In the genomic region with DNA sequence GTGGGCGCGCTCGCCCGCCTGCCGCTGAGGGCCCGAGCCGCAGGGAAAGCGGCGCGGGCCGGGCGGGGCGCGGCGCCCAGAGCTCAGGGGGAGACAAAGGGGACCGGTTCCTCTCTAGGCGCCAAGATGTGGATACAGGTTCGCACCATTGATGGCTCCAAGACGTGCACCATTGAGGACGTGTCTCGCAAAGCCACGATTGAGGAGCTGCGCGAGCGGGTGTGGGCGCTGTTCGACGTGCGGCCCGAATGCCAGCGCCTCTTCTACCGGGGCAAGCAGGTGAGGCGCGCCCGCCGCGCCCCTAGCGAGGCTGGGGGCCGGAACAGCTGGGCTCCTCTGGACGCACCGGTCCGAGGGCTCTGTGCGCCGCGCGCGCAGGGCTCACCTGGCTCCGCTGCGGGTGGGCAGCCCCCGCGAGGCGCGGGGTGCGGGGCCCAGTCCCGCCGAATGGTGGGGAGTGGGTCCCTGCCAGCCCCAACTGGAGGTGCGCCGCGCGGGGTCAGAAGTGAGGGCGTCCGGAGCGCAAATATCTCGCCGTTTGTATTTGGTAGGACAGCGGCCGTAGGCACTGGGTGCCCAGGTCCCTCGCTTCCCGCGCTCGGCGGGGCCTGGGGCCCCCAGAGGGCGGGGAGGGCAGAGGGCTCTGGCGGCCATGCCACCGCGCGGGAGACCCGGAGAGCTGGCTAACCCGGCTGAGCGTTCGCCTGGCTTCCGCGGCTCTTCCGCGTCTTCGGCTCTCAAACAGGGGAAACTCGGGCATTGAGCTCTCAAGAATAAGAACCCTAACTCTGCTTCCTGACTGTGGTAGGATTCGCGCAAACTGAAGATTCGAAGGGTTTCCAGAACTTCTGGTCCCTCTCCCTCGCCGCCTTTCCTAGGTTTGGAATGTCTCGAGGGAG, we compare ENCODE assay signal across 8 cellular contexts. TPM values are rescaled to one million over a fixed set of nuclear protein-coding genes. Genes with fewer than 3 reads are reported as not detected.
A peak's percentile ranks its signal among the peaks of the same experiment; 100 is the strongest.
DNase-seq lines count a peak whose midpoint lies in the region; ATAC-seq and TF ChIP-seq lines count a peak whose summit lies in the region.

No MANE protein-coding gene starts in this region.

- peak overlapping the region; percentile 69 for H2AFZ ChIP-seq in ACC112 (ENCODE audit: low read length, unreplicated experiment)

- H3K27me3 Mint-ChIP-seq in activated naive CD8-positive, alpha-beta T cell treated with anti-CD3 and anti-CD28 coated beads, Interleukin-2, amount 10 ng/mL, durations not matched to agents 7 days and 5 days, result peaks cover 11% of the 10 kb centered on the region

- WGBS in right cardiac atrium, result under 1% methylated on average over 93 of the region's 93 CpGs

- DNase-seq in RWPE1 (ENCODE audit: low spot score) (no peak), right cardiac atrium (peak in 2 of 3 donors; percentile 54 to 76), retina (peak; percentile 76), SHP77 treated with DMSO at 0.1 percent for 48 hours (lab: John Stamatoyannopoulos, UW) (no peak)
- DNase-seq in activated naive CD8-positive, alpha-beta T cell treated with anti-CD3 and anti-CD28 coated beads, Interleukin-2, amount 10 ng/mL, durations not matched to agents 7 days and 5 days, result peak; percentile 56

- H3K9me3 ChIP-seq in right cardiac atrium (ENCODE audit: control insufficient read depth, low read length), result no peaks in the 10 kb centered on the region

- ATAC-seq in GM18873 (IDR thresholded peaks at IDR 0.05; ENCODE audit: low FRiP score, unreplicated experiment) (peak; percentile 0), HG03103 (IDR thresholded peaks at IDR 0.05; ENCODE audit: low read depth, unreplicated experiment) (peak; percentile 3), right cardiac atrium (peak; percentile 8 to 23)
- ATAC-seq in activated naive CD8-positive, alpha-beta T cell treated with anti-CD3 and anti-CD28 coated beads, Interleukin-2, amount 10 ng/mL, durations not matched to agents 7 days and 5 days (ENCODE audit: low read depth), result peak; percentile 23

- intact Hi-C loops in right cardiac atrium (cut with DNase I), result no loop called here

- peak overlapping the region; percentile 86 for H3K4me3 Mint-ChIP-seq in activated naive CD8-positive, alpha-beta T cell treated with anti-CD3 and anti-CD28 coated beads, Interleukin-2, amount 10 ng/mL, durations not matched to agents 7 days and 5 days

- H3K27ac Mint-ChIP-seq in activated naive CD8-positive, alpha-beta T cell treated with anti-CD3 and anti-CD28 coated beads, Interleukin-2, amount 10 ng/mL, durations not matched to agents 7 days and 5 days, result peak overlapping the region; percentile 79

- H3K36me3 Mint-ChIP-seq in activated naive CD8-positive, alpha-beta T cell treated with anti-CD3 and anti-CD28 coated beads, Interleukin-2, amount 10 ng/mL, durations not matched to agents 7 days and 5 days, result peaks cover 21% of the 10 kb centered on the region

- no peaks in the 10 kb centered on the region for H3K36me3 ChIP-seq in ACC112 (ENCODE audit: insufficient read depth, low read length)

- H3K4me1 ChIP-seq in ACC112 (ENCODE audit: control insufficient read depth, insufficient read depth, low read length, unreplicated experiment) (peaks cover 32% of the 10 kb centered on the region), right cardiac atrium (ENCODE audit: control insufficient read depth, insufficient read depth, low read length) (peaks cover 3% of the 10 kb centered on the region)

- H3K27me3 ChIP-seq in ACC112 (ENCODE audit: insufficient read depth, low read length) (no peaks in the 10 kb centered on the region), right cardiac atrium (ENCODE audit: control insufficient read depth, insufficient read depth) (no peaks in the 10 kb centered on the region)

- POLR2A ChIA-PET in RWPE1 (lab: Yijun Ruan, JAX; ENCODE audit: low non-redundant PET), result no interaction called here
- POLR2A ChIA-PET in activated naive CD8-positive, alpha-beta T cell treated with anti-CD3 and anti-CD28 coated beads, Interleukin-2, amount 10 ng/mL, durations not matched to agents 7 days and 5 days (lab: Charles Lee), result interaction anchor here (0.8 to 4.2 kb wide), 20 partner anchors 10 to 785 kb away, joined by 3 to 47 read pairs (median 8); partner anchors contain the start of genes ERMP1, KDM4C, RANBP6 and RIC1

- peaks cover 55% of the 10 kb centered on the region for H3K79me2 ChIP-seq in ACC112 (ENCODE audit: control insufficient read depth, insufficient read depth, low read length, unreplicated experiment)

- H3K27ac ChIP-seq in ACC112 (ENCODE audit: low read depth, low read length), result peak overlapping the region; percentile 45
- peak overlapping the region; percentile 87 for H3K27ac ChIP-seq in RWPE1
- peak overlapping the region; percentile 44 for H3K27ac ChIP-seq in right cardiac atrium (ENCODE audit: low read length)

- H3K4me1 Mint-ChIP-seq in activated naive CD8-positive, alpha-beta T cell treated with anti-CD3 and anti-CD28 coated beads, Interleukin-2, amount 10 ng/mL, durations not matched to agents 7 days and 5 days, result peaks cover 30% of the 10 kb centered on the region

- CTCF ChIA-PET in RWPE1 (lab: Yijun Ruan, JAX), result interaction anchor here (0.6 kb wide), 1 partner anchor 50 kb away, joined by 3 read pairs; no protein-coding TSS in a partner anchor

- no peak for TF ChIP-seq CTCF in RWPE1 (conservative IDR thresholded peaks at IDR 0.05; ENCODE audit: low read depth)

- peak overlapping the region; percentile 97 for H3K4me3 ChIP-seq in ACC112 (ENCODE audit: low read depth, low read length)
- H3K4me3 ChIP-seq in right cardiac atrium (ENCODE audit: low read length), result peak overlapping the region; percentile 84

- H3K9me3 Mint-ChIP-seq in activated naive CD8-positive, alpha-beta T cell treated with anti-CD3 and anti-CD28 coated beads, Interleukin-2, amount 10 ng/mL, durations not matched to agents 7 days and 5 days, result no peaks in the 10 kb centered on the region

RNA-seq across cellular contexts. Expression of gene UHRF2, which starts 0.6 kb away (rescaled TPM):
- 10 to 100 TPM; 78.6 to 84.8 TPM for total RNA-seq in activated naive CD8-positive, alpha-beta T cell treated with anti-CD3 and anti-CD28 coated beads, Interleukin-2, amount 10 ng/mL, durations not matched to agents 7 days and 5 days
- 10 to 100 TPM; 16.3 to 20.5 (median 19.1) TPM for total RNA-seq in right cardiac atrium
- 10.6 TPM for polyA plus RNA-seq in right cardiac atrium

Comparison
In these comparisons a context has a peak if more than half of its experiments do, and no peak if none do; other contexts are left out.
1. DNase-seq: peak in activated naive CD8-positive, alpha-beta T cell treated with anti-CD3 and anti-CD28 coated beads, Interleukin-2, amount 10 ng/mL, durations not matched to agents 7 days and 5 days (single experiment), right cardiac atrium (2 of 3) and retina (single experiment); none in RWPE1 (single experiment) and SHP77 treated with DMSO at 0.1 percent for 48 hours (single experiment).
2. Peak in every context shown above with its lines, with median percentiles within 50 percentile points of each other: H3K27ac ChIP-seq and ATAC-seq.